Comparison of ENCODE assay signal across 14 cellular contexts in genomic region chr18:57771183-57771582, GRCh38. TPM values are rescaled to one million over a fixed set of nuclear protein-coding genes. Genes with fewer than 3 reads are reported as not detected.
A peak's percentile ranks its signal among the peaks of the same experiment; 100 is the strongest.
DNase-seq lines count a peak whose midpoint lies in the region; ATAC-seq, FAIRE-seq and TF ChIP-seq lines count a peak whose summit lies in the region.
"Had no signal": no experiment of that assay in that cellular context is flagged by ENCODE, and none has a peak within 500 bp of the region (broad histone marks: within the 10 kb centered on the region; RNA-seq: fewer than 3 reads in every experiment).

No MANE protein-coding gene starts in this region.

- peak overlapping the region; percentile 84 to 92 (median 88) for H3K27ac ChIP-seq in esophagus squamous epithelium
- peak overlapping the region; percentile 41 to 77 (median 68) for H3K27ac ChIP-seq in gastrocnemius medialis

- H3K4me1 ChIP-seq in HAP-1 (peaks cover 4% of the 10 kb centered on the region; the same call in 1 of the 2 replicates), esophagus squamous epithelium (peaks cover 27 to 99% (median 68%) of the 10 kb centered on the region in 3 donors), gastrocnemius medialis (peaks cover 48 to 80% of the 10 kb centered on the region in 2 donors)

- H3K36me3 ChIP-seq in HAP-1 (replicated peaks): no peaks in the 10 kb centered on the region
- no peaks in the 10 kb centered on the region for H3K36me3 ChIP-seq in esophagus squamous epithelium
- H3K36me3 ChIP-seq in gastrocnemius medialis: no peaks in the 10 kb centered on the region

- intact Hi-C loops in esophagus squamous epithelium (cut with DNase I) (no loop called here), gastrocnemius medialis (cut with DNase I; ENCODE audit: low total_unique reads) (loop anchor here (10.0 kb wide), 1 partner anchor 146 kb away; the partner anchor contains the start of gene NARS1)

- no peak overlapping the region for H3K4me3 ChIP-seq in HAP-1
- no peak overlapping the region for H3K4me3 ChIP-seq in esophagus squamous epithelium
- H3K4me3 ChIP-seq in gastrocnemius medialis: no peak overlapping the region

- H3K27me3 ChIP-seq in HAP-1 (ENCODE audit: low read depth): no peaks in the 10 kb centered on the region; the same call in 1 of the 2 replicates
- H3K27me3 ChIP-seq in esophagus squamous epithelium: no peaks in the 10 kb centered on the region
- no peaks in the 10 kb centered on the region for H3K27me3 ChIP-seq in gastrocnemius medialis

- in situ Hi-C loops in HAP-1 (cut with MboI; ENCODE audit: low sequenced_read_pairs) (no loop called here), gastrocnemius medialis (cut with MboI; ENCODE audit: low sequenced_read_pairs in 4 of 4) (no loop called here)

- no peaks in the 10 kb centered on the region for H3K9me3 ChIP-seq in HAP-1
- no peaks in the 10 kb centered on the region for H3K9me3 ChIP-seq in esophagus squamous epithelium
- no peaks in the 10 kb centered on the region for H3K9me3 ChIP-seq in gastrocnemius medialis

- no peak for TF ChIP-seq CTCF in esophagus squamous epithelium (IDR thresholded peaks at IDR 0.05)
- TF ChIP-seq CTCF in gastrocnemius medialis (IDR thresholded peaks at IDR 0.05 in 4 of 5, conservative IDR thresholded peaks at IDR 0.05 in 1 of 5): no peak

- peak; percentile 52 to 70 for DNase-seq in HAP-1 (ENCODE audit: low spot score in 2 of 2)
- peak; percentile 41 to 84 for DNase-seq in NOMO-1 (lab: John Stamatoyannopoulos, UW; ENCODE audit: unreplicated experiment in 2 of 2)
- no peak for DNase-seq in esophagus squamous epithelium (lab: John Stamatoyannopoulos, UW)
- DNase-seq in gastrocnemius medialis: no peak
- DNase-seq in KG1 (lab: John Stamatoyannopoulos, UW): no peak
- DNase-seq in stimulated activated naive CD4-positive, alpha-beta T cell treated with Interleukin-2 at 50 U/mL for 16 hours (lab: John Stamatoyannopoulos, UW): no peak
- DNase-seq in activated CD4-positive, CD25-positive, alpha-beta regulatory T cell (lab: John Stamatoyannopoulos, UW): no peak
- no peak for DNase-seq in urothelium cell line (ENCODE audit: low spot score)
- DNase-seq: DMS79 treated with DMSO at 0.1 percent for 48 hours; foreskin melanocyte; NCI-H1930; stimulated activated CD4-positive, alpha-beta T cell treated with anti-CD3 and anti-CD28 coated beads, Interleukin-4, amount 100 ng/mL, for 24 hours had no signal

- TF ChIP-seq POLR2A in esophagus squamous epithelium (IDR thresholded peaks at IDR 0.05) (no peak), gastrocnemius medialis (IDR thresholded peaks at IDR 0.05) (no peak)

- ATAC-seq in gastrocnemius medialis: no peak

- 12 to 22% methylated on average over 3 of the region's 3 CpGs for WGBS in esophagus squamous epithelium, 2 donors

- no peak for FAIRE-seq in urothelium cell line (lab: Jason Lieb, UNC)
- FAIRE-seq: H54 had no signal

RNA-seq across cellular contexts. Expression of gene ATP8B1, which starts 31.9 kb away (rescaled TPM):
- total RNA-seq in esophagus squamous epithelium (10 to 100 TPM; 20.2 to 39.1 (median 35.6) TPM), gastrocnemius medialis (1 to 10 TPM; 1.6 to 4.2 (median 2.6) TPM)
- total RNA-seq: mononuclear cell had no signal

Comparison
In these comparisons a context has a peak if more than half of its experiments do, and no peak if none do; other contexts are left out.
1. DNase-seq: peak in HAP-1 (2 of 2) and NOMO-1 (2 of 2); none in esophagus squamous epithelium (single experiment), gastrocnemius medialis (0 of 2), KG1 (single experiment), stimulated activated naive CD4-positive, alpha-beta T cell treated with Interleukin-2 at 50 U/mL for 16 hours (single experiment), activated CD4-positive, CD25-positive, alpha-beta regulatory T cell (0 of 4) and urothelium cell line (single experiment).
2. RNA of gene ATP8B1, which starts 31.9 kb away (total RNA-seq): 20.2 to 39.1 TPM in esophagus squamous epithelium; 1.6 to 4.2 TPM in gastrocnemius medialis; every median in the first group is over 4 times any median in the second.